2 cellular contexts compared by ENCODE assay signal in the genomic region with DNA sequence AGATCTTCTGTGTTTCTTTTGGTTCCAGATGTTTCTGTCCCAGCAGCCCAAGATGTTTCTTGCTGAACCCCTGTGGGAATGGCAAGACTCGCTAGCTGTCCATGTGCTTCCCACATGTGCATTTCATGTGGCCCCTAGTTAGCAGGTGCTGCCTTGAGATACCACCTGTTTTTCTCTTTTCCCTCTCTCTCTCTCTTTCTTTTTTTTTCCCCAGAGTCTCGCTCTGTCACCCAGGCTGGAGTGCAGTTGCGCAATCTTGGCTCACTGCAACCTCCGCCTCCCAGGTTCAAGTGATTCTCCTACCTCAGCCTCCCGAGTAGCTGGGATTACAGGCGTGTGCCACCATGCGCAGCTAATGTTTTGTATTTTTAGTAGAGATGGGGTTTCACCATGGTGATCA. TPM values are rescaled to one million over a fixed set of nuclear protein-coding genes. Genes with fewer than 3 reads are reported as not detected.
"Had no signal": no experiment of that assay in that cellular context is flagged by ENCODE, and none has a peak within 500 bp of the region (broad histone marks: within the 10 kb centered on the region; RNA-seq: fewer than 3 reads in every experiment).

No MANE protein-coding gene starts in this region.

RNA-seq across cellular contexts. Expression of a gene that starts 40.4 kb away (rescaled TPM):
- total RNA-seq: LHCN-M2, PC-9 had no signal
